Comparison of ENCODE assay signal across 23 cellular contexts in genomic region chr9:72491242-72491641, GRCh38. TPM values are rescaled to one million over a fixed set of nuclear protein-coding genes. Genes with fewer than 3 reads are reported as not detected.
A peak's percentile ranks its signal among the peaks of the same experiment; 100 is the strongest.
DNase-seq lines count a peak whose midpoint lies in the region; ATAC-seq, FAIRE-seq and TF ChIP-seq lines count a peak whose summit lies in the region.
"Had no signal": no experiment of that assay in that cellular context is flagged by ENCODE, and none has a peak within 500 bp of the region (broad histone marks: within the 10 kb centered on the region; RNA-seq: fewer than 3 reads in every experiment).

No MANE protein-coding gene starts in this region.

- H4K20me1 ChIP-seq in OCI-LY3 (ENCODE audit: insufficient read depth, low read length): no peaks in the 10 kb centered on the region
- no peaks in the 10 kb centered on the region for H4K20me1 ChIP-seq in endothelial cell of umbilical vein (replicated peaks; ENCODE audit: control insufficient read depth, extremely low read depth, insufficient read depth, low read length)
- H4K20me1 ChIP-seq: BLaER1 treated with 17β-estradiol and CSF1 and Interleukin-3, amounts not matched to agents 10 nM and 100 nM had no signal

- WGBS in A549 (ENCODE audit: missing lambda C conversion rate): 86% methylated on average over 2 of the region's 2 CpGs

- H3K4me3 ChIP-seq in A549 (no peak overlapping the region), OCI-LY3 (ENCODE audit: low read length) (no peak overlapping the region), endothelial cell of umbilical vein (replicated peaks in 1 of 3; ENCODE audit: insufficient read depth in 1 of 3, low read depth in 1 of 3, low read length in 3 of 3) (no peak overlapping the region)
- H3K4me3 ChIP-seq: BLaER1 treated with 17β-estradiol and CSF1 and Interleukin-3, amounts not matched to agents 10 nM and 100 nM; HAP-1 had no signal

- H3K27ac ChIP-seq in A549 (peak overlapping the region in 1 of 2 experiments; percentile 66; a peak in 4 of 6 replicates), OCI-LY3 (ENCODE audit: low read length) (no peak overlapping the region), endothelial cell of umbilical vein (ENCODE audit: insufficient read depth, low read depth, low read length) (no peak overlapping the region)
- H3K27ac ChIP-seq: 22Rv1; BLaER1 treated with 17β-estradiol and CSF1 and Interleukin-3, amounts not matched to agents 10 nM and 100 nM had no signal

- no peak overlapping the region for H3K9ac ChIP-seq in OCI-LY3 (ENCODE audit: low read length)
- H3K9ac ChIP-seq in endothelial cell of umbilical vein (replicated peaks; ENCODE audit: extremely low read depth, insufficient read depth, low read length): no peak overlapping the region
- H3K9ac ChIP-seq: BLaER1 treated with 17β-estradiol and CSF1 and Interleukin-3, amounts not matched to agents 10 nM and 100 nM had no signal

- H3K4me2 ChIP-seq in A549: peak overlapping the region; percentile 52
- no peak overlapping the region for H3K4me2 ChIP-seq in OCI-LY3 (ENCODE audit: low read length)
- no peak overlapping the region for H3K4me2 ChIP-seq in endothelial cell of umbilical vein (ENCODE audit: insufficient read depth, low read length)
- H3K4me2 ChIP-seq: BLaER1 treated with 17β-estradiol and CSF1 and Interleukin-3, amounts not matched to agents 10 nM and 100 nM had no signal

- intact Hi-C loops in endothelial cell of umbilical vein (cut with micrococcal nuclease): no loop called here

- FAIRE-seq in A549 (lab: Jason Lieb, UNC): no peak
- peak; percentile 28 for FAIRE-seq in endothelial cell of umbilical vein (lab: Jason Lieb, UNC)
- FAIRE-seq: A204.1, D721Med had no signal

- POLR2A ChIA-PET in A549 (lab: Yijun Ruan, JAX): interaction anchor here (0.9 kb wide), 1 partner anchor 13 kb away, joined by 5 read pairs; no protein-coding TSS in a partner anchor
- POLR2A ChIA-PET in endothelial cell of umbilical vein (lab: Charles Lee): no interaction called here

- no peaks in the 10 kb centered on the region for H3K79me2 ChIP-seq in OCI-LY3 (ENCODE audit: low read length)
- no peaks in the 10 kb centered on the region for H3K79me2 ChIP-seq in endothelial cell of umbilical vein (ENCODE audit: control insufficient read depth, insufficient read depth, low read length)

- TF ChIP-seq POLR2A in A549 (IDR thresholded peaks at IDR 0.05; ENCODE audit: low read length) (no peak), endothelial cell of umbilical vein (IDR thresholded peaks at IDR 0.05; ENCODE audit: low read depth, low read length) (no peak)

- H3K36me3 ChIP-seq in OCI-LY3 (replicated peaks; ENCODE audit: low read depth, low read length): no peaks in the 10 kb centered on the region
- no peaks in the 10 kb centered on the region for H3K36me3 ChIP-seq in endothelial cell of umbilical vein (ENCODE audit: control insufficient read depth in 2 of 2, extremely low read depth in 1 of 2, insufficient read depth in 2 of 2, low read length in 2 of 2)
- H3K36me3 ChIP-seq: BE2C; BLaER1 treated with 17β-estradiol and CSF1 and Interleukin-3, amounts not matched to agents 10 nM and 100 nM; HAP-1 had no signal

- DNase-seq in A549 (ENCODE audit: low read depth in 1 of 2, low spot score in 1 of 2) (no peak), endothelial cell of umbilical vein (ENCODE audit: low read depth, low spot score) (no peak)
- no peak for DNase-seq in activated CD8-positive, alpha-beta memory T cell treated with anti-CD3 and anti-CD28 coated beads, Interleukin-2, amount 50 U/mL, for 4 hours
- DNase-seq: ACHN; AML-193; BE2C; CD4-positive, alpha-beta T cell; CD8-positive, alpha-beta memory T cell; DMS 273 treated with DMSO at 0.1 percent for 48 hours; DMS79; EL; GDM1; GOT3; HFFc6 had no signal

- H3K4me1 ChIP-seq in A549 (peaks cover 4% of the 10 kb centered on the region; the same call in 1 of the 3 replicates), OCI-LY3 (ENCODE audit: low read length) (peaks cover 6% of the 10 kb centered on the region), endothelial cell of umbilical vein (ENCODE audit: control insufficient read depth, extremely low read depth, insufficient read depth, low read length) (no peaks in the 10 kb centered on the region)
- H3K4me1 ChIP-seq: BE2C; BLaER1 treated with 17β-estradiol and CSF1 and Interleukin-3, amounts not matched to agents 10 nM and 100 nM had no signal

- TF ChIP-seq RAD21 in A549 (conservative IDR thresholded peaks at IDR 0.05 in 1 of 2, IDR thresholded peaks at IDR 0.05 in 1 of 2): no peak

- TF ChIP-seq EP300 in A549 (IDR thresholded peaks at IDR 0.05): no peak

- ATAC-seq in A549: no peak
- ATAC-seq in SK-N-SH treated with all-trans-retinoic acid at 6 μM for 48 hours: no peak
- ATAC-seq in GM21737 (IDR thresholded peaks at IDR 0.05; ENCODE audit: unreplicated experiment): no peak
- ATAC-seq in GM21528 (IDR thresholded peaks at IDR 0.05; ENCODE audit: low FRiP score, unreplicated experiment): no peak

- no peaks in the 10 kb centered on the region for H3K9me1 ChIP-seq in endothelial cell of umbilical vein (replicated peaks; ENCODE audit: control insufficient read depth, extremely low read depth, insufficient read depth, low read length)

- dilution Hi-C loops in endothelial cell of umbilical vein (cut with MboI; ENCODE audit: extremely low pct_ligation_motif_present, low sequenced_read_pairs): no loop called here

- H2AFZ ChIP-seq in OCI-LY3 (ENCODE audit: low read depth, low read length): 0 out of 2 replicates have a peak overlapping the region, but pooled peaks have one; percentile 81
- no peak overlapping the region for H2AFZ ChIP-seq in endothelial cell of umbilical vein (ENCODE audit: low read depth, low read length)

- CTCF ChIA-PET in A549 (lab: Yijun Ruan, JAX): no interaction called here
- CTCF ChIA-PET in endothelial cell of umbilical vein (lab: Charles Lee): interaction anchor here (1.1 kb wide), 1 partner anchor 210 kb away, joined by 3 read pairs; no protein-coding TSS in a partner anchor

- H3K27me3 ChIP-seq in OCI-LY3 (ENCODE audit: low read depth, low read length) (no peaks in the 10 kb centered on the region), endothelial cell of umbilical vein (ENCODE audit: control insufficient read depth in 2 of 2, insufficient read depth in 2 of 2, low read length in 2 of 2) (no peaks in the 10 kb centered on the region)
- H3K27me3 ChIP-seq: BE2C; BLaER1 treated with 17β-estradiol and CSF1 and Interleukin-3, amounts not matched to agents 10 nM and 100 nM had no signal

- BruUV-seq in endothelial cell of umbilical vein (replicated peaks; lab: Mats Ljungman, UMichigan): no TSS peak

- TF ChIP-seq CTCF in A549 (IDR thresholded peaks at IDR 0.05): no peak
- no peak for TF ChIP-seq CTCF in OCI-LY3 (IDR thresholded peaks at IDR 0.05; ENCODE audit: low read depth, low read length)
- TF ChIP-seq CTCF in endothelial cell of umbilical vein (IDR thresholded peaks at IDR 0.05; ENCODE audit: extremely low read depth in 1 of 2, insufficient read depth in 1 of 2, low read depth in 1 of 2, low read length in 2 of 2): no peak

- H3K9me3 ChIP-seq in A549: no peaks in the 10 kb centered on the region
- H3K9me3 ChIP-seq in OCI-LY3 (ENCODE audit: insufficient read depth, low read length): no peaks in the 10 kb centered on the region
- no peaks in the 10 kb centered on the region for H3K9me3 ChIP-seq in endothelial cell of umbilical vein (replicated peaks; ENCODE audit: control insufficient read depth, insufficient read depth, low read length)
- H3K9me3 ChIP-seq: BE2C; BLaER1 treated with 17β-estradiol and CSF1 and Interleukin-3, amounts not matched to agents 10 nM and 100 nM; HAP-1 had no signal

TF ChIP-seq in A549, 52 proteins besides CTCF, POLR2A, EP300 and RAD21:
- TF ChIP-seq HOXA7 (CRISPR knock-in tag; IDR thresholded peaks at IDR 0.05) (no peak), ZSCAN20 (CRISPR knock-in tag; IDR thresholded peaks at IDR 0.05) (peak; percentile 92), HEYL (CRISPR knock-in tag; IDR thresholded peaks at IDR 0.05) (0 out of 2 replicates have a peak, but pooled peaks have one; percentile 37)
TF ChIP-seq in A549: peak in this region for 2.

TF ChIP-seq in endothelial cell of umbilical vein, 7 proteins besides CTCF, POLR2A, EP300 and RAD21:
- TF ChIP-seq EZH2 (IDR thresholded peaks at IDR 0.05; ENCODE audit: borderline replicate concordance, low read depth, low read length, severe bottlenecking) (no peak), MYC (IDR thresholded peaks at IDR 0.05; ENCODE audit: low read depth, low read length) (no peak), FOS (IDR thresholded peaks at IDR 0.05; ENCODE audit: borderline replicate concordance, insufficient read depth, low read length) (no peak), POLR2AphosphoS5 (IDR thresholded peaks at IDR 0.05; ENCODE audit: insufficient read depth, low read depth, low read length) (no peak), GATA2 (IDR thresholded peaks at IDR 0.05; ENCODE audit: insufficient read depth, insufficient read length, low read depth, low read length) (no peak), JUN (IDR thresholded peaks at IDR 0.05; ENCODE audit: borderline replicate concordance, insufficient read depth, insufficient read length, low read depth) (no peak)

RNA-seq across cellular contexts. Expression of gene TMC1, which starts 30.2 kb away (rescaled TPM):
- 0.12 and 0.29 TPM in 2 replicates for polyA plus RNA-seq in A549 (2011; rRNA removed)
- 0.01 and 0.03 TPM in 2 replicates for polyA plus RNA-seq in A549 (2012; cell fraction: cytosol; rRNA removed)
- polyA plus RNA-seq in A549 (2012; cell fraction: nucleus; rRNA removed): 0.04 TPM in 1 of 2 replicates, not detected in the other
- polyA plus RNA-seq in A549 (2017; fragmentation: RNase III; extraction: RNeasy Plus Mini Kit Qiagen cat#74134 plus additional on column Dnase treatment): 0.01 to 0.18 TPM (median 0.17 TPM) in 3 replicates
- polyA minus RNA-seq in A549 (2011; rRNA and poly(A)+ RNA removed): 0.12 and 0.49 TPM in 2 replicates
- total RNA-seq in endothelial cell of umbilical vein: 0.48 and 1.5 TPM in 2 replicates
- 0.30 TPM in 1 of 2 replicates, not detected in the other for polyA plus RNA-seq in endothelial cell of umbilical vein
- 0.04 and 0.17 TPM in 2 replicates for polyA plus RNA-seq in endothelial cell of umbilical vein (2011; cell fraction: cytosol; rRNA removed)
- polyA plus RNA-seq in endothelial cell of umbilical vein (2011; cell fraction: nucleus; rRNA removed): 0.50 and 1.1 TPM in 2 replicates
- polyA plus RNA-seq in endothelial cell of umbilical vein (2012): 0.15 and 0.17 TPM in 2 replicates
- 0.64 and 1.2 TPM in 2 replicates for polyA minus RNA-seq in endothelial cell of umbilical vein
- not detected for polyA minus RNA-seq in endothelial cell of umbilical vein (2011; cell fraction: cytosol; rRNA and poly(A)+ RNA removed)
- not detected in 2 replicates for polyA minus RNA-seq in endothelial cell of umbilical vein (2011; cell fraction: nucleus; rRNA and poly(A)+ RNA removed)
- total RNA-seq: CD4-positive, alpha-beta T cell; CD8-positive, alpha-beta memory T cell had no signal
- polyA plus RNA-seq: CD8-positive, alpha-beta memory T cell had no signal
